15 cellular contexts compared by ENCODE assay signal in genomic region chr14:105173145-105173544, GRCh38. TPM values are rescaled to one million over a fixed set of nuclear protein-coding genes. Genes with fewer than 3 reads are reported as not detected.
DNase-seq lines count a peak whose midpoint lies in the region; ATAC-seq and TF ChIP-seq lines count a peak whose summit lies in the region.
"Had no signal": no experiment of that assay in that cellular context is flagged by ENCODE, and none has a peak within 500 bp of the region (broad histone marks: within the 10 kb centered on the region; RNA-seq: fewer than 3 reads in every experiment).

No MANE protein-coding gene starts in this region.

- H4K8ac ChIP-seq in mesenchymal stem cell (ENCODE audit: low read length) = no peak overlapping the region

- H2BK5ac ChIP-seq in mesenchymal stem cell (ENCODE audit: low read depth, low read length, poor library complexity, severe bottlenecking) = no peak overlapping the region

- no peak for TF ChIP-seq CTCF in natural killer cell (IDR thresholded peaks at IDR 0.05)

- no peak overlapping the region for H3K9ac ChIP-seq in mesenchymal stem cell (ENCODE audit: low read length)

- peaks cover 29 to 39% of the 10 kb centered on the region in 2 experiments for H3K27me3 ChIP-seq in mesenchymal stem cell (ENCODE audit: control insufficient read depth in 1 of 2, insufficient read depth in 1 of 2, low read length in 2 of 2)

- no peak overlapping the region for H2BK12ac ChIP-seq in mesenchymal stem cell (ENCODE audit: low read length in 2 of 2)

- no peaks in the 10 kb centered on the region for H3K9me3 Mint-ChIP-seq in natural killer cell treated with Interleukin-12 subunit alpha and Interleukin-12 subunit beta and Interleukin-15 and Interleukin-18, amount 100 ng/mL, for 72 hours
- no peaks in the 10 kb centered on the region for H3K9me3 Mint-ChIP-seq in natural killer cell
- no peaks in the 10 kb centered on the region for H3K9me3 Mint-ChIP-seq in activated T-cell treated with anti-CD3 and anti-CD28 coated beads, Interleukin-2, amount 50 U/mL, for 24 hours
- H3K9me3 Mint-ChIP-seq: HFFc6, IgD-negative memory B cell had no signal

- H2BK120ac ChIP-seq in mesenchymal stem cell (ENCODE audit: low read depth, low read length) = no peak overlapping the region

- H3K27me3 Mint-ChIP-seq in natural killer cell treated with Interleukin-12 subunit alpha and Interleukin-12 subunit beta and Interleukin-15 and Interleukin-18, amount 100 ng/mL, for 72 hours = peaks cover 0 to 2% of the 10 kb centered on the region in 2 donors
- peaks cover 0 to 6% of the 10 kb centered on the region in 2 donors for H3K27me3 Mint-ChIP-seq in natural killer cell (ENCODE audit: low read depth in 2 of 2)
- H3K27me3 Mint-ChIP-seq in activated T-cell treated with anti-CD3 and anti-CD28 coated beads, Interleukin-2, amount 50 U/mL, for 24 hours = peaks cover 19% of the 10 kb centered on the region

- no peak overlapping the region for H3K14ac ChIP-seq in mesenchymal stem cell (ENCODE audit: low read length in 2 of 2)

- H2BK15ac ChIP-seq in mesenchymal stem cell (ENCODE audit: low read depth, poor library complexity, severe bottlenecking) = peak overlapping the region; percentile 2

- no peak overlapping the region for H3K27ac ChIP-seq in mesenchymal stem cell (ENCODE audit: low read length, poor library complexity, severe bottlenecking)

- no peaks in the 10 kb centered on the region for H3K9me3 ChIP-seq in mesenchymal stem cell (ENCODE audit: control insufficient read depth, low read length)
- H3K9me3 ChIP-seq: BE2C had no signal

- no peak overlapping the region for H3K4me3 ChIP-seq in mesenchymal stem cell (ENCODE audit: insufficient read depth in 1 of 2, low read depth in 1 of 2, low read length in 2 of 2)

- no peak for DNase-seq in natural killer cell treated with Interleukin-12 subunit alpha and Interleukin-12 subunit beta and Interleukin-15 and Interleukin-18, amount 100 ng/mL, for 72 hours (ENCODE audit: low spot score)
- DNase-seq in natural killer cell (no peak), mesenchymal stem cell (no peak), SK-N-DZ (ENCODE audit: low spot score) (no peak)
- DNase-seq in activated T-cell treated with anti-CD3 and anti-CD28 coated beads, Interleukin-2, amount 50 U/mL, for 24 hours = no peak
- DNase-seq: ACHN; BE2C; Calu3; CD4-positive, alpha-beta memory T cell; HCEC 1CT; HFFc6; KG1 had no signal

- no peak overlapping the region for H4K91ac ChIP-seq in mesenchymal stem cell (ENCODE audit: low read length)

- H2AK5ac ChIP-seq in mesenchymal stem cell (ENCODE audit: low read length, severe bottlenecking) = no peak overlapping the region

- H3K79me1 ChIP-seq in mesenchymal stem cell (replicated peaks; ENCODE audit: low read length, poor library complexity, severe bottlenecking) = no peaks in the 10 kb centered on the region

- no peak overlapping the region for H3K18ac ChIP-seq in mesenchymal stem cell (ENCODE audit: low read depth in 1 of 2, low read length in 2 of 2)

- no peak overlapping the region for H2AFZ ChIP-seq in mesenchymal stem cell (ENCODE audit: low read depth, low read length)

- TF ChIP-seq EP300 in Ishikawa (IDR thresholded peaks at IDR 0.05; ENCODE audit: borderline replicate concordance) = no peak

- no peak for ATAC-seq in natural killer cell treated with Interleukin-12 subunit alpha and Interleukin-12 subunit beta and Interleukin-15 and Interleukin-18, amount 100 ng/mL, for 72 hours
- no peak for ATAC-seq in natural killer cell

- peaks cover 7 to 30% of the 10 kb centered on the region in 2 donors for H3K4me1 Mint-ChIP-seq in natural killer cell treated with Interleukin-12 subunit alpha and Interleukin-12 subunit beta and Interleukin-15 and Interleukin-18, amount 100 ng/mL, for 72 hours (ENCODE audit: low read depth in 2 of 2)
- H3K4me1 Mint-ChIP-seq in natural killer cell = peaks cover 9 to 44% of the 10 kb centered on the region in 2 donors
- peaks cover 19% of the 10 kb centered on the region for H3K4me1 Mint-ChIP-seq in activated T-cell treated with anti-CD3 and anti-CD28 coated beads, Interleukin-2, amount 50 U/mL, for 24 hours (ENCODE audit: low read depth)

- TF ChIP-seq RAD21 in Ishikawa (IDR thresholded peaks at IDR 0.05; ENCODE audit: low read depth) = no peak

- H3K4me2 ChIP-seq in mesenchymal stem cell (ENCODE audit: low read length, poor library complexity, severe bottlenecking) = no peak overlapping the region

- intact Hi-C loops in natural killer cell (cut with micrococcal nuclease) = no loop called here

- H3K27ac Mint-ChIP-seq in natural killer cell treated with Interleukin-12 subunit alpha and Interleukin-12 subunit beta and Interleukin-15 and Interleukin-18, amount 100 ng/mL, for 72 hours = no peak overlapping the region
- no peak overlapping the region for H3K27ac Mint-ChIP-seq in natural killer cell
- H3K27ac Mint-ChIP-seq in activated T-cell treated with anti-CD3 and anti-CD28 coated beads, Interleukin-2, amount 50 U/mL, for 24 hours = no peak overlapping the region
- H3K27ac Mint-ChIP-seq: CD14-positive monocyte; CD4-positive, alpha-beta memory T cell; HFFc6 had no signal

- H3K4ac ChIP-seq in mesenchymal stem cell (ENCODE audit: low read depth in 1 of 2, low read length in 2 of 2) = no peak overlapping the region

- H3K4me1 ChIP-seq in mesenchymal stem cell (ENCODE audit: control insufficient read depth, insufficient read depth, low read depth, low read length) = peaks cover 28% of the 10 kb centered on the region
- H3K4me1 ChIP-seq: BE2C had no signal

- no peaks in the 10 kb centered on the region for H3K36me3 Mint-ChIP-seq in natural killer cell treated with Interleukin-12 subunit alpha and Interleukin-12 subunit beta and Interleukin-15 and Interleukin-18, amount 100 ng/mL, for 72 hours
- H3K36me3 Mint-ChIP-seq in natural killer cell = no peaks in the 10 kb centered on the region
- H3K36me3 Mint-ChIP-seq in activated T-cell treated with anti-CD3 and anti-CD28 coated beads, Interleukin-2, amount 50 U/mL, for 24 hours (ENCODE audit: low read depth) = no peaks in the 10 kb centered on the region
- H3K36me3 Mint-ChIP-seq: CD14-positive monocyte; CD4-positive, alpha-beta memory T cell; IgD-negative memory B cell had no signal

- peak overlapping the region; percentile 20 for H3K4me3 Mint-ChIP-seq in natural killer cell treated with Interleukin-12 subunit alpha and Interleukin-12 subunit beta and Interleukin-15 and Interleukin-18, amount 100 ng/mL, for 72 hours
- no peak overlapping the region for H3K4me3 Mint-ChIP-seq in natural killer cell
- H3K4me3 Mint-ChIP-seq in activated T-cell treated with anti-CD3 and anti-CD28 coated beads, Interleukin-2, amount 50 U/mL, for 24 hours = no peak overlapping the region
- H3K4me3 Mint-ChIP-seq: CD14-positive monocyte, HFFc6 had no signal

- H3K23ac ChIP-seq in mesenchymal stem cell (ENCODE audit: low read length in 2 of 2) = no peak overlapping the region

- 90% methylated on average over 13 of the region's 13 CpGs for WGBS in mesenchymal stem cell

- H3K36me3 ChIP-seq in mesenchymal stem cell (ENCODE audit: control insufficient read depth in 1 of 2, insufficient read depth in 2 of 2, low read depth in 1 of 2, low read length in 2 of 2) = peaks cover 0 to 5% of the 10 kb centered on the region in 2 experiments
- H3K36me3 ChIP-seq: BE2C had no signal

TF ChIP-seq in Ishikawa, 13 proteins besides CTCF, POLR2A, EP300 and RAD21:
- TF ChIP-seq CEBPB (IDR thresholded peaks at IDR 0.05) (no peak), ZBTB7A (IDR thresholded peaks at IDR 0.05; ENCODE audit: low read depth) (peak; percentile 19; the same call in 1 of the 2 replicates)

RNA-seq across cellular contexts. Expression of gene JAG2, which starts 4.6 kb away (rescaled TPM):
- total RNA-seq in natural killer cell treated with Interleukin-12 subunit alpha and Interleukin-12 subunit beta and Interleukin-15 and Interleukin-18, amount 100 ng/mL, for 72 hours = 1 to 10 TPM; 5.9 to 7.1 TPM
- total RNA-seq in natural killer cell = 1 to 10 TPM; 3.5 to 6.6 (median 6.1) TPM
- polyA plus RNA-seq in mesenchymal stem cell (2013, experiment 1 of 2) = 0.94 TPM
- 0.81 TPM for polyA plus RNA-seq in mesenchymal stem cell (2013, experiment 2 of 2)
- 1.1 and 1.9 TPM in 2 replicates for polyA plus RNA-seq in SK-N-DZ (2014; cell fraction: cytosol; rRNA removed)
- polyA plus RNA-seq in SK-N-DZ (2014; cell fraction: nucleus; rRNA removed) = 8.2 and 9.0 TPM in 2 replicates
- polyA plus RNA-seq: CD14-positive monocyte; CD4-positive, alpha-beta memory T cell; IgD-negative memory B cell had no signal

RNA-seq across cellular contexts. Expression of gene NUDT14, which starts 8.0 kb away (rescaled TPM):
- 10 to 100 TPM; 10.2 to 23.4 TPM for total RNA-seq in natural killer cell treated with Interleukin-12 subunit alpha and Interleukin-12 subunit beta and Interleukin-15 and Interleukin-18, amount 100 ng/mL, for 72 hours
- 10 to 100 TPM; 16.0 to 32.9 (median 22.8) TPM for total RNA-seq in natural killer cell
- polyA plus RNA-seq in mesenchymal stem cell (2013, experiment 1 of 2) = 18.8 TPM
- polyA plus RNA-seq in mesenchymal stem cell (2013, experiment 2 of 2) = 21.0 TPM
- polyA plus RNA-seq in SK-N-DZ (2014; cell fraction: cytosol; rRNA removed) = 5.6 and 8.3 TPM in 2 replicates
- 3.4 and 6.4 TPM in 2 replicates for polyA plus RNA-seq in SK-N-DZ (2014; cell fraction: nucleus; rRNA removed)
